Comparison of ENCODE assay signal across 21 cellular contexts in the genomic region with DNA sequence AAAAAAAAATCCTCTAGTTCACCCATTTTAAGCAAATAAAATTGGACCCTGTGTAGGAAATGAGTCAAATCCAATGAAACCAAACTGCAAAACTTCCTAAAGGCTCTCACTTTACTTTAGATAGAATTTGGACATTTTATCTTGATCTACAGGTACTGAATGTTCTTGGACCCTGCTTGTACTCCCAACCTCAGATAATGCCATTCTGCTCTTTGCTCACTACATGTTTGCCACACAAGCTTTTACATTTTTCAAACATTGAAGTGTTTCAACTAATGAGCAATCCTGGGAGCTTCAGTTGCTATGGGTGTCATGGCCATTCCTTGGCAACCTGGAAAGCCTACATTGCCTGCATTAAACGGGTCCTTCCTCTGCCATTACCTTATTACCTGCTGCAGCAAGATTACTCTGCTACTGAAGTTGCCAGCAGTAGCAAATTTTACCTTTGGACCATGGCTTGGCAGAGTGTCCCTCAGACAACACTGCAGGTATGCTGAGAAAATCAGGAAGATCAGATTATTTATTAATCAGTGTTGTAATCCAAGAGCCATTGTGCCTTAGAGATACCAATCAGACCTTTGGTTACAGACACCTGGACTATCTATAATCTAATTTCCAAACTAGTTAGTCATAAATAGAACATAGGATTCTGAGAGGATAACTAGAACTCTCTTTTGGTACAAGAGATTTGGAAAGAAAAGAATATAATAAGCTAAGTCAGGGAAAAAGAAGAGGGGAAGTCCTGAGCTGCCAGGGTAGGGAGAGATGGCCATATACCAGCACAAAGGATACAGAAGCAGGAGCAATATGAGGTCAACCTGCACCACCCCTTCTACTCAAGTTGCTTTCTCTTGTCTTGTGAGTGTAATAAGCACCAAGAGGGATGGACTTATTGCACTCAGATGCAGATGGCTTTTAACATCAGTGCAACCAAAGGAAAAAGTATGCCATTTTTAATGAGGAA.
"Had no signal": no experiment of that assay in that cellular context is flagged by ENCODE, and none has a peak within 500 bp of the region (broad histone marks: within the 10 kb centered on the region; RNA-seq: fewer than 3 reads in every experiment).

No MANE protein-coding gene starts in this region.

- H2AFZ ChIP-seq: hepatocyte had no signal

- H3K4me3 ChIP-seq: colonic mucosa, esophagus muscularis mucosa, gastroesophageal sphincter, heart left ventricle, hepatocyte, left ventricle myocardium inferior, lower lobe of right lung, psoas muscle, skin epidermis, thoracic aorta, transverse colon, vagina had no signal

- H3K4me1 ChIP-seq: colonic mucosa, esophagus muscularis mucosa, foreskin keratinocyte, gastroesophageal sphincter, heart left ventricle, left ventricle myocardium inferior, lower lobe of right lung, psoas muscle, transverse colon, vagina had no signal

- H3K27me3 ChIP-seq: colonic mucosa, esophagus muscularis mucosa, foreskin keratinocyte, gastroesophageal sphincter, heart left ventricle, hepatocyte, transverse colon, vagina had no signal

- H3K9me3 ChIP-seq: colonic mucosa, esophagus muscularis mucosa, gastroesophageal sphincter, heart left ventricle, left ventricle myocardium inferior, lower lobe of right lung, psoas muscle, thoracic aorta, transverse colon, vagina had no signal

- FAIRE-seq: endothelial cell of umbilical vein had no signal

- H3K27ac ChIP-seq: colonic mucosa, esophagus muscularis mucosa, foreskin keratinocyte, gastroesophageal sphincter, heart left ventricle, hepatocyte, left ventricle myocardium inferior, lower lobe of right lung, psoas muscle, skin epidermis, thoracic aorta, transverse colon, vagina had no signal

- H3K4me2 ChIP-seq: hepatocyte had no signal

- ATAC-seq: foreskin keratinocyte; gastroesophageal sphincter; heart left ventricle; left cardiac atrium; lower lobe of right lung; natural killer cell; psoas muscle; right cardiac atrium; stimulated activated naive B cell treated with anti-CD40 and anti-IgM and Interleukin-4, amounts not matched to agents 10 μg/mL and 1 μg/mL and 100 μg/mL, for 72 hours had no signal

- H3K36me3 ChIP-seq: colonic mucosa, esophagus muscularis mucosa, gastroesophageal sphincter, heart left ventricle, left ventricle myocardium inferior, lower lobe of right lung, thoracic aorta, transverse colon, vagina had no signal

- H3K79me2 ChIP-seq: hepatocyte had no signal

- DNase-seq: colonic mucosa; effector memory CD4-positive, alpha-beta T cell; foreskin keratinocyte; heart left ventricle; left cardiac atrium; left ventricle myocardium inferior; lower lobe of right lung; natural killer cell; psoas muscle; right cardiac atrium; stimulated activated CD4-positive, alpha-beta T cell treated with anti-CD3 and anti-CD28 coated beads, Interleukin-15, amount 100 ng/mL, for 24 hours; stimulated activated CD4-positive, alpha-beta T cell treated with anti-CD3 and anti-CD28 coated beads, Interleukin-2, amount 100 ng/mL, for 48 hours; stimulated activated naive B cell treated with anti-CD40 and anti-IgM and Interleukin-4, amounts not matched to agents 10 μg/mL and 1 μg/mL and 100 μg/mL, for 72 hours; transverse colon had no signal
